Comparison of ENCODE assay signal across 22 cellular contexts in the genomic region with DNA sequence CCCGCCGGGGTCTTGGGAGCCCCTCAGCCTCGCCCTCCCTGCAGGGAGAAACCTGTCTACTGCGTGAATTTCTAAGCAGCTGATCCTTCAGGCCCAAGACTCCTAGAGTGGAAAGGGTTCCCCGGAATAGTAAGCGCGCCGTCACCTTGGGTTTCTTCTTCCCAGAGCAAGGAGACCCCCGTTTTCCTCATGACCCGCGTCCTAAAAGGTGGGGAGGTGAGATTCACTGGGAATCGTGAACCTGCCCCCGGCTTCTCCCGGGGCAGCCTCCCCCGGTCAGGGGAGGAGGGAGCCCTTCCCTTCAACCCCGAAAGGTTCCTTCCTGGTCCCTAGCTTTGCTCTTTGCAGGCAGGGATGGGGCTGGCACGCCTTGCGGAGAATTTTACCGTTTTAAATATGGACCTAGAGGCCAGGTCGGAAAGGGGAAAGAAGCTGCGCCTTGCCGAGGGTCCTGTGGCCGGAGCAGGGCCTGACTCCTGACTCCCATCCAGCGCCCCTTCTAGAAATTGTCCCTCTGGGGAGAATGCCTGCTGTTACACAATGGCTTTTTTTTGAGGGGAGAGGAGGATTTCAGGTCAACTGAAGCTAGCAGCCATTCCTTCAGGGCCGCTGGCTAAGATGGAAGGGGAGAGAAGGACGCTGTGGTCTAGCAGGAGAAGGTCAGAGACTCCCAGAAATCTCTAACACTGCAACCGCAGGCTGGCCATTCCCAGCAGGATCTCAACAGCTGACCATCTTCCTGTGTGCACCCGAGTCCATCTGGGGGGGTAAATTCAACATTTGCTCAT. TPM values are rescaled to one million over a fixed set of nuclear protein-coding genes. Genes with fewer than 3 reads are reported as not detected.
A peak's percentile ranks its signal among the peaks of the same experiment; 100 is the strongest.
DNase-seq lines count a peak whose midpoint lies in the region; FAIRE-seq and TF ChIP-seq lines count a peak whose summit lies in the region.
"Had no signal": no experiment of that assay in that cellular context is flagged by ENCODE, and none has a peak within 500 bp of the region (broad histone marks: within the 10 kb centered on the region; RNA-seq: fewer than 3 reads in every experiment).

No MANE protein-coding gene starts in this region.

- H2BK120ac ChIP-seq in mesendoderm (ENCODE audit: low read depth, low read length): no peak overlapping the region

- no peak overlapping the region for H3K4me3 Mint-ChIP-seq in astrocyte (ENCODE audit: unreplicated experiment)
- H3K4me3 Mint-ChIP-seq: activated CD4-positive, alpha-beta T cell treated with anti-CD3 and anti-CD28 coated beads for 36 hours; activated naive CD8-positive, alpha-beta T cell treated with anti-CD3 and anti-CD28 coated beads, Interleukin-2, amount 50 U/mL, for 24 hours; HFFc6 had no signal

- H3K9me3 Mint-ChIP-seq in astrocyte (ENCODE audit: unreplicated experiment): peaks cover 10% of the 10 kb centered on the region
- H3K9me3 Mint-ChIP-seq: activated naive CD8-positive, alpha-beta T cell treated with anti-CD3 and anti-CD28 coated beads, Interleukin-2, amount 50 U/mL, for 24 hours; activated T-helper 2 cell treated with anti-CD3 and anti-CD28 coated beads, Interferon-gamma antibody, Interleukin-2, Interleukin-4, amounts not matched to agents 10 μg/mL and 5 μg/mL and 100 μg/mL, durations not matched to agents 14 hours and 24 hours and 36 hours had no signal

- peak overlapping the region; percentile 39 for H3K23ac ChIP-seq in mesendoderm (ENCODE audit: low read length)

- H4K20me1 ChIP-seq in astrocyte (ENCODE audit: insufficient read depth, low read length): no peaks in the 10 kb centered on the region

- no peak overlapping the region for H4K8ac ChIP-seq in mesendoderm (ENCODE audit: low read depth, low read length)

- H3K36me3 ChIP-seq in HUES6 (ENCODE audit: control insufficient read depth, insufficient read depth, low read length) (no peaks in the 10 kb centered on the region), astrocyte (ENCODE audit: insufficient read depth, low read length) (no peaks in the 10 kb centered on the region), mesendoderm (ENCODE audit: control insufficient read depth, insufficient read depth, low read length) (no peaks in the 10 kb centered on the region), spleen (no peaks in the 10 kb centered on the region)
- H3K36me3 ChIP-seq: colonic mucosa, stomach had no signal

- peak overlapping the region; percentile 36 for H3K4me3 ChIP-seq in HUES6 (ENCODE audit: low read depth, low read length)
- no peak overlapping the region for H3K4me3 ChIP-seq in astrocyte (ENCODE audit: insufficient read depth, low read depth, low read length)
- H3K4me3 ChIP-seq in mesendoderm (ENCODE audit: low read length): no peak overlapping the region
- H3K4me3 ChIP-seq in spleen: peak overlapping the region in 3 of 8 donors; percentile 17 to 55 (median 23)
- no peak overlapping the region for H3K4me3 ChIP-seq in coronary artery

- TF ChIP-seq CTCF in astrocyte (IDR thresholded peaks at IDR 0.05; ENCODE audit: insufficient read depth, low read depth, low read length) (no peak), spleen (IDR thresholded peaks at IDR 0.05 in 8 of 11, conservative IDR thresholded peaks at IDR 0.05 in 3 of 11) (no peak), coronary artery (IDR thresholded peaks at IDR 0.05) (no peak)

- H3K27me3 Mint-ChIP-seq in astrocyte (ENCODE audit: low read depth, unreplicated experiment): peaks cover 71% of the 10 kb centered on the region

- H2AK5ac ChIP-seq in mesendoderm (ENCODE audit: low read length): no peak overlapping the region

- H3K9me3 ChIP-seq in HUES6 (ENCODE audit: control insufficient read depth, insufficient read depth, low read depth, low read length) (no peaks in the 10 kb centered on the region), astrocyte (ENCODE audit: insufficient read depth, low read depth, low read length) (no peaks in the 10 kb centered on the region), spleen (no peaks in the 10 kb centered on the region)
- H3K9me3 ChIP-seq: colonic mucosa had no signal

- peaks cover 2% of the 10 kb centered on the region for H3K36me3 Mint-ChIP-seq in astrocyte (ENCODE audit: low read depth, unreplicated experiment)
- H3K36me3 Mint-ChIP-seq: brain, naive B cell had no signal

- H3K27ac ChIP-seq in HUES6 (ENCODE audit: low read depth, low read length) (no peak overlapping the region), astrocyte (ENCODE audit: low read depth, low read length) (no peak overlapping the region), mesendoderm (ENCODE audit: low read depth, low read length) (no peak overlapping the region), spleen (no peak overlapping the region), coronary artery (no peak overlapping the region)
- H3K27ac ChIP-seq: colonic mucosa, RWPE1, stomach had no signal

- H3K9ac ChIP-seq in HUES6 (ENCODE audit: low read length): no peak overlapping the region
- no peak overlapping the region for H3K9ac ChIP-seq in astrocyte (ENCODE audit: low read length)
- H3K9ac ChIP-seq in mesendoderm (ENCODE audit: low read length): no peak overlapping the region

- WGBS in mesendoderm (ENCODE audit: extremely low coverage, insufficient coverage, low lambda C conversion rate): no CpG with 5 or more reads among the region's 28 CpGs
- 5 to 7% (median 6%) methylated on average over 24 to 28 of the region's 28 CpGs for whole genome bisulfite sequencing in spleen, 5 donors

- no peak overlapping the region for H3K56ac ChIP-seq in mesendoderm (ENCODE audit: low read length)

- in situ Hi-C loops in KBM-7 (cut with MboI; ENCODE audit: low pct_unique_long_range_greater_than_20kb, low sequenced_read_pairs): no loop called here

- H4K5ac ChIP-seq in mesendoderm (ENCODE audit: low read length): no peak overlapping the region

- H3K27me3 ChIP-seq in HUES6 (ENCODE audit: control insufficient read depth, insufficient read depth, low read length): peaks cover 100% of the 10 kb centered on the region
- peaks cover 86% of the 10 kb centered on the region for H3K27me3 ChIP-seq in astrocyte (ENCODE audit: insufficient read depth, low read length)
- H3K27me3 ChIP-seq in mesendoderm (ENCODE audit: insufficient read depth, low read length, poor library complexity): peaks cover 74% of the 10 kb centered on the region
- H3K27me3 ChIP-seq in spleen (replicated peaks in 1 of 7): peaks cover 12 to 100% (median 89%) of the 10 kb centered on the region in 7 donors

- H3K4me2 ChIP-seq in astrocyte (ENCODE audit: low read length) (no peak overlapping the region), mesendoderm (ENCODE audit: low read length) (no peak overlapping the region)

- H3K18ac ChIP-seq in mesendoderm (ENCODE audit: low read length): no peak overlapping the region

- intact Hi-C loops in spleen (cut with DNase I; ENCODE audit: low total_unique reads): no loop called here

- H3K4me1 ChIP-seq in HUES6 (ENCODE audit: control insufficient read depth, insufficient read depth, low read length) (peaks cover 19% of the 10 kb centered on the region), astrocyte (ENCODE audit: insufficient read depth, low read length) (peaks cover 4% of the 10 kb centered on the region), mesendoderm (ENCODE audit: control insufficient read depth, low read depth, low read length) (no peaks in the 10 kb centered on the region), spleen (peaks cover 16 to 48% (median 39%) of the 10 kb centered on the region in 6 donors)

- no peaks in the 10 kb centered on the region for H3K79me2 ChIP-seq in astrocyte (ENCODE audit: insufficient read depth, low read length)
- no peaks in the 10 kb centered on the region for H3K79me2 ChIP-seq in mesendoderm (ENCODE audit: control insufficient read depth, insufficient read depth, low read length)

- no peak for DNase-seq in astrocyte (ENCODE audit: low read depth)
- DNase-seq in mesendoderm: no peak
- peak; percentile 34 for DNase-seq in spleen
- DNase-seq in cerebellar nuclear complex (lab: John Stamatoyannopoulos, UW): no peak
- no peak for DNase-seq in coronary artery (ENCODE audit: low spot score)
- no peak for DNase-seq in KBM-7
- no peak for DNase-seq in DMS114 treated with DMSO at 0.1 percent for 48 hours (lab: John Stamatoyannopoulos, UW; ENCODE audit: unreplicated experiment)
- DNase-seq: activated naive CD8-positive, alpha-beta T cell treated with anti-CD3 and anti-CD28 coated beads, Interleukin-2, amount 50 U/mL, for 24 hours; HFFc6; naive B cell; stimulated activated CD4-positive, alpha-beta T cell treated with anti-CD3 and anti-CD28 coated beads, Interleukin-4, amount 100 ng/mL, for 1 hour had no signal

- no peak for FAIRE-seq in astrocyte (lab: Jason Lieb, UNC)
- FAIRE-seq: islet of Langerhans, small intestine had no signal

- H3K27ac Mint-ChIP-seq in astrocyte (ENCODE audit: unreplicated experiment): peak overlapping the region; percentile 48
- H3K27ac Mint-ChIP-seq: activated CD4-positive, alpha-beta T cell treated with anti-CD3 and anti-CD28 coated beads for 36 hours; activated naive CD8-positive, alpha-beta T cell treated with anti-CD3 and anti-CD28 coated beads, Interleukin-2, amount 50 U/mL, for 24 hours; activated T-helper 2 cell treated with anti-CD3 and anti-CD28 coated beads, Interferon-gamma antibody, Interleukin-2, Interleukin-4, amounts not matched to agents 10 μg/mL and 5 μg/mL and 100 μg/mL, durations not matched to agents 14 hours and 24 hours and 36 hours; brain; HFFc6 had no signal

- H2AFZ ChIP-seq in astrocyte (ENCODE audit: low read depth, low read length): no peak overlapping the region

- H3K4ac ChIP-seq in mesendoderm (ENCODE audit: low read depth, low read length): no peak overlapping the region

- H2BK15ac ChIP-seq in mesendoderm (replicated peaks; ENCODE audit: low read depth): no peak overlapping the region

- H3K4me1 Mint-ChIP-seq in astrocyte (ENCODE audit: low read depth, unreplicated experiment): no peaks in the 10 kb centered on the region

- H2BK5ac ChIP-seq in mesendoderm (ENCODE audit: low read length): no peak overlapping the region

- TF ChIP-seq POLR2A in spleen (IDR thresholded peaks at IDR 0.05): no peak

- H3K79me1 ChIP-seq in mesendoderm (ENCODE audit: low read length): no peaks in the 10 kb centered on the region

RNA-seq across cellular contexts. Expression of a gene that starts 11.6 kb away (rescaled TPM):
- total RNA-seq in astrocyte (not detected in 2 replicates), spleen (under 1 TPM in 1 of 7 donors, not detected in 6; 0.85 TPM)
- polyA plus RNA-seq in mesendoderm (2013, experiment 1 of 2): 0.20 TPM
- polyA plus RNA-seq in mesendoderm (2013, experiment 2 of 2): 0.24 TPM
- not detected for polyA plus RNA-seq in spleen
- total RNA-seq: activated CD4-positive, alpha-beta T cell treated with anti-CD3 and anti-CD28 coated beads for 36 hours; HFFc6; lung microvascular endothelial cell; urinary bladder had no signal
- polyA plus RNA-seq: urinary bladder had no signal
